ENCODE assay signal across 20 cellular contexts in genomic region chr5:34606101-34606500, GRCh38.
"Had no signal": no experiment of that assay in that cellular context is flagged by ENCODE, and none has a peak within 500 bp of the region (broad histone marks: within the 10 kb centered on the region; RNA-seq: fewer than 3 reads in every experiment).

No MANE protein-coding gene starts in this region.

- H3K36me3 Mint-ChIP-seq: immature natural killer cell, memory B cell had no signal

- H3K4me1 Mint-ChIP-seq: memory B cell had no signal

- H3K27me3 ChIP-seq: gastrocnemius medialis, left lung, right lobe of liver, suprapubic skin, thyroid gland had no signal

- H3K4me3 Mint-ChIP-seq: immature natural killer cell, memory B cell, nephron had no signal

- H3K9ac ChIP-seq: parathyroid adenoma had no signal

- H3K36me3 ChIP-seq: gastrocnemius medialis, left lung, lower lobe of right lung, prostate gland, right lobe of liver, suprapubic skin, thyroid gland had no signal

- FAIRE-seq: endometrium, keratinocyte had no signal

- DNase-seq: effector memory CD4-positive, alpha-beta T cell; gastrocnemius medialis; immature natural killer cell; left lung; lower lobe of right lung; midbrain; occipital lobe; right lobe of liver; stimulated activated CD4-positive, alpha-beta T cell treated with anti-CD3 and anti-CD28 coated beads, Interleukin-2, amount 100 ng/mL, for 24 hours; stimulated activated CD4-positive, alpha-beta T cell treated with anti-CD3 and anti-CD28 coated beads, Interleukin-4, amount 100 ng/mL, for 4 hours; stimulated activated naive CD4-positive, alpha-beta T cell treated with Interleukin-2 at 50 U/mL for 16 hours; thyroid gland had no signal

- H3K27ac ChIP-seq: gastrocnemius medialis, left lung, lower lobe of right lung, parathyroid adenoma, prostate gland, right lobe of liver, suprapubic skin, thyroid gland had no signal

- H3K4me1 ChIP-seq: gastrocnemius medialis, parathyroid adenoma, prostate gland, right lobe of liver had no signal

- H3K9me3 ChIP-seq: gastrocnemius medialis, left lung, lower lobe of right lung, prostate gland, right lobe of liver, suprapubic skin, thyroid gland had no signal

- ATAC-seq: esophagus mucosa, gastrocnemius medialis, left lung, lower lobe of right lung, right lobe of liver had no signal

- H3K9me3 Mint-ChIP-seq: immature natural killer cell, nephron had no signal

- H3K79me2 ChIP-seq: parathyroid adenoma had no signal

- H2AFZ ChIP-seq: parathyroid adenoma had no signal

- H3K27ac Mint-ChIP-seq: immature natural killer cell, memory B cell, nephron had no signal

- H3K4me3 ChIP-seq: gastrocnemius medialis, left lung, lower lobe of right lung, prostate gland, right lobe of liver, suprapubic skin, thyroid gland had no signal
